In the genomic region with DNA sequence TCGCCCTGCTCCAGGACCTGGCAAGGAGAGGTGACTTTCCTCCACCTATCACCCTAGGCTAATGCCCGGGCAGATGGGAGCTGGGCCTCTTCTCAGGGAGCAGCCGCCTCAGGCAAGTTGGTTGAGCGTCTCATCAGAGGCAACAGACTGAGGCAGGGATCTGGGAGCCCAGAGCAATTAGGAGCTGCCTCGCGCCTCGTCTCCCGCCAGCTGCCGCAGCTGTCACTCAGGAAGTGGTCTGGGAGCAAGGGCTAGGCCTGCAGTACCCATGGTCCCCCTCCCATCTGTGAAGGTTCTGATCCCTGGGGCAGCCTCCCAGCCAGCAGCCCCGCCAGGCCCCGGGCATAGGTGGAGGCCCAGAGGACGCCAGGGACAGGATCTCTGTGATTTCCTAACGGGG, we compare ENCODE assay signal across 29 cellular contexts. TPM values are rescaled to one million over a fixed set of nuclear protein-coding genes. Genes with fewer than 3 reads are reported as not detected.
DNase-seq lines count a peak whose midpoint lies in the region; ATAC-seq and TF ChIP-seq lines count a peak whose summit lies in the region.
"Had no signal": no experiment of that assay in that cellular context is flagged by ENCODE, and none has a peak within 500 bp of the region (broad histone marks: within the 10 kb centered on the region; RNA-seq: fewer than 3 reads in every experiment).

No MANE protein-coding gene starts in this region.

- no peak for TF ChIP-seq POLR2A in vagina (IDR thresholded peaks at IDR 0.05)

- H3K4me3 ChIP-seq in endodermal cell (ENCODE audit: low read length) (no peak overlapping the region), vagina (no peak overlapping the region)
- H3K4me3 ChIP-seq: SJSA1, smooth muscle cell, thoracic aorta had no signal

- CTCF ChIA-PET in HEK293T (lab: Yijun Ruan, JAX): no interaction called here

- H3K9ac ChIP-seq in endodermal cell (ENCODE audit: extremely low read depth, low read length, poor library complexity, severe bottlenecking): no peak overlapping the region

- H3K9me3 Mint-ChIP-seq in endodermal cell: no peaks in the 10 kb centered on the region
- no peaks in the 10 kb centered on the region for H3K9me3 Mint-ChIP-seq in activated T-cell treated with anti-CD3 and anti-CD28 coated beads, Interleukin-2, amount 50 U/mL, for 72 hours
- H3K9me3 Mint-ChIP-seq: activated naive CD4-positive, alpha-beta T cell treated with anti-CD3 and anti-CD28 coated beads, Interleukin-2, amount 50 U/mL, for 72 hours; activated T-helper 17 cell treated with anti-CD3 and anti-CD28 coated beads, Interleukin-2, amount 50 U/mL, for 72 hours; memory B cell had no signal

- no peaks in the 10 kb centered on the region for H3K36me3 Mint-ChIP-seq in endodermal cell (ENCODE audit: low read depth)
- H3K36me3 Mint-ChIP-seq in activated T-cell treated with anti-CD3 and anti-CD28 coated beads, Interleukin-2, amount 50 U/mL, for 72 hours (ENCODE audit: insufficient read depth in 2 of 2): no peaks in the 10 kb centered on the region
- H3K36me3 Mint-ChIP-seq: activated naive CD4-positive, alpha-beta T cell treated with anti-CD3 and anti-CD28 coated beads, Interleukin-2, amount 50 U/mL, for 72 hours; memory B cell had no signal

- peak overlapping the region; percentile 68 for H3K27ac ChIP-seq in endodermal cell (ENCODE audit: low read depth, low read length)
- no peak overlapping the region for H3K27ac ChIP-seq in vagina
- H3K27ac ChIP-seq: HL-60, SJSA1, thoracic aorta had no signal

- WGBS in endodermal cell (ENCODE audit: insufficient coverage in 1 of 2, insufficient read length in 1 of 2), 2 experiments: 68 to 77% methylated on average over 8 to 13 of the region's 13 CpGs

- H3K36me3 ChIP-seq in endodermal cell (ENCODE audit: control insufficient read depth, insufficient read depth, low read length): no peaks in the 10 kb centered on the region
- no peaks in the 10 kb centered on the region for H3K36me3 ChIP-seq in vagina
- H3K36me3 ChIP-seq: SJSA1, thoracic aorta had no signal

- POLR2A ChIA-PET in HEK293T (lab: Yijun Ruan, JAX): no interaction called here

- TF ChIP-seq CTCF in endodermal cell (conservative IDR thresholded peaks at IDR 0.05) (no peak), vagina (IDR thresholded peaks at IDR 0.05) (no peak)

- H3K27ac Mint-ChIP-seq in endodermal cell: no peak overlapping the region
- H3K27ac Mint-ChIP-seq in activated T-cell treated with anti-CD3 and anti-CD28 coated beads, Interleukin-2, amount 50 U/mL, for 72 hours: no peak overlapping the region
- H3K27ac Mint-ChIP-seq: activated naive CD4-positive, alpha-beta T cell treated with anti-CD3 and anti-CD28 coated beads, Interleukin-2, amount 50 U/mL, for 72 hours; activated T-helper 17 cell treated with anti-CD3 and anti-CD28 coated beads, Interleukin-2, amount 50 U/mL, for 72 hours; memory B cell had no signal

- DNase-seq in NCI-H1417 (lab: John Stamatoyannopoulos, UW): peak in 2 of 3 experiments; percentile 19 to 34
- DNase-seq in NCI-H1417 treated with DMSO at 0.1 percent for 48 hours (lab: John Stamatoyannopoulos, UW): no peak
- DNase-seq in HEK293T (ENCODE audit: extremely low spot score): no peak
- DNase-seq in NCI-H524 treated with DMSO at 0.1 percent for 48 hours (lab: John Stamatoyannopoulos, UW): peak; percentile 81
- no peak for DNase-seq in endodermal cell
- DNase-seq in vagina (ENCODE audit: extremely low spot score in 2 of 2): no peak
- DNase-seq in activated T-cell treated with anti-CD3 and anti-CD28 coated beads, Interleukin-2, amount 50 U/mL, for 72 hours: no peak
- DNase-seq: 8988T; activated CD4-positive, alpha-beta T cell treated with anti-CD3 and anti-CD28 coated beads, Interleukin-2, amount 50 U/mL, for 1 hour; AML-193; aorta; caudate nucleus; dermis blood vessel endothelial cell; GOT3; IMR-90; NCI-H1436 treated with DMSO at 0.1 percent for 48 hours; nucleus accumbens; stimulated activated naive CD4-positive, alpha-beta T cell; T-helper 17 cell had no signal

- H3K4me1 ChIP-seq in endodermal cell (ENCODE audit: control insufficient read depth, insufficient read depth, low read length): no peaks in the 10 kb centered on the region
- H3K4me1 ChIP-seq in vagina: no peaks in the 10 kb centered on the region
- H3K4me1 ChIP-seq: SJSA1 had no signal

- no peak for ATAC-seq in GM21529 (IDR thresholded peaks at IDR 0.05; ENCODE audit: unreplicated experiment)
- no peak for ATAC-seq in activated T-cell treated with anti-CD3 and anti-CD28 coated beads, Interleukin-2, amount 50 U/mL, for 72 hours (replicated peaks in 1 of 2)
- ATAC-seq: activated naive CD4-positive, alpha-beta T cell treated with anti-CD3 and anti-CD28 coated beads, Interleukin-2, amount 50 U/mL, for 72 hours; activated T-helper 17 cell treated with anti-CD3 and anti-CD28 coated beads, Interleukin-2, amount 50 U/mL, for 72 hours; T-helper 17 cell had no signal

- intact Hi-C loops in vagina (cut with DNase I): no loop called here

- no peaks in the 10 kb centered on the region for H3K4me1 Mint-ChIP-seq in endodermal cell
- H3K4me1 Mint-ChIP-seq in activated T-cell treated with anti-CD3 and anti-CD28 coated beads, Interleukin-2, amount 50 U/mL, for 72 hours (ENCODE audit: low read depth): no peaks in the 10 kb centered on the region
- H3K4me1 Mint-ChIP-seq: activated T-helper 17 cell treated with anti-CD3 and anti-CD28 coated beads, Interleukin-2, amount 50 U/mL, for 72 hours had no signal

- H3K9me3 ChIP-seq in endodermal cell (ENCODE audit: control insufficient read depth, low read length) (no peaks in the 10 kb centered on the region), vagina (no peaks in the 10 kb centered on the region)
- H3K9me3 ChIP-seq: SJSA1, thoracic aorta had no signal

- no peak overlapping the region for H3K4me3 Mint-ChIP-seq in endodermal cell
- no peak overlapping the region for H3K4me3 Mint-ChIP-seq in activated T-cell treated with anti-CD3 and anti-CD28 coated beads, Interleukin-2, amount 50 U/mL, for 72 hours
- H3K4me3 Mint-ChIP-seq: activated T-helper 17 cell treated with anti-CD3 and anti-CD28 coated beads, Interleukin-2, amount 50 U/mL, for 72 hours; memory B cell; T-helper 17 cell had no signal

- H3K27me3 ChIP-seq in endodermal cell (ENCODE audit: control insufficient read depth, insufficient read depth, low read length, poor library complexity, severe bottlenecking) (peaks cover 31% of the 10 kb centered on the region), vagina (no peaks in the 10 kb centered on the region)

- H3K27me3 Mint-ChIP-seq in endodermal cell (ENCODE audit: insufficient read depth): peaks cover 39% of the 10 kb centered on the region
- H3K27me3 Mint-ChIP-seq in activated T-cell treated with anti-CD3 and anti-CD28 coated beads, Interleukin-2, amount 50 U/mL, for 72 hours (ENCODE audit: low read depth): peaks cover 32% of the 10 kb centered on the region

TF ChIP-seq in HEK293T, 16 proteins besides CTCF, POLR2A, EP300 and RAD21:
- TF ChIP-seq, protein P1, sequence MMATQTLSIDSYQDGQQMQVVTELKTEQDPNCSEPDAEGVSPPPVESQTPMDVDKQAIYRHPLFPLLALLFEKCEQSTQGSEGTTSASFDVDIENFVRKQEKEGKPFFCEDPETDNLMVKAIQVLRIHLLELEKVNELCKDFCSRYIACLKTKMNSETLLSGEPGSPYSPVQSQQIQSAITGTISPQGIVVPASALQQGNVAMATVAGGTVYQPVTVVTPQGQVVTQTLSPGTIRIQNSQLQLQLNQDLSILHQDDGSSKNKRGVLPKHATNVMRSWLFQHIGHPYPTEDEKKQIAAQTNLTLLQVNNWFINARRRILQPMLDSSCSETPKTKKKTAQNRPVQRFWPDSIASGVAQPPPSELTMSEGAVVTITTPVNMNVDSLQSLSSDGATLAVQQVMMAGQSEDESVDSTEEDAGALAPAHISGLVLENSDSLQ (IDR thresholded peaks at IDR 0.05): peak; percentile 83
- no peak for TF ChIP-seq ZNF384 (IDR thresholded peaks at IDR 0.05)
TF ChIP-seq in HEK293T: peak in this region for 1.

RNA-seq across cellular contexts. Expression of a gene that starts 4.6 kb away (rescaled TPM):
- total RNA-seq in endodermal cell: under 1 TPM in 1 of 2 donors, not detected in 1; 0.26 TPM
- polyA plus RNA-seq in endodermal cell (2013, experiment 1 of 2): 17.0 TPM
- 13.5 TPM for polyA plus RNA-seq in endodermal cell (2013, experiment 2 of 2)
- total RNA-seq in vagina: not detected
- total RNA-seq in activated T-cell treated with anti-CD3 and anti-CD28 coated beads, Interleukin-2, amount 50 U/mL, for 72 hours: under 1 TPM; 0.09 to 0.14 TPM
- total RNA-seq: aorta, dermis blood vessel endothelial cell, endothelial cell of umbilical vein, pulmonary artery endothelial cell, SJSA1, smooth muscle cell had no signal
- polyA plus RNA-seq: endothelial cell of umbilical vein, smooth muscle cell had no signal

RNA-seq across cellular contexts. Expression of a gene that starts 51.6 kb away (rescaled TPM):
- 10 to 100 TPM; 15.5 to 22.5 TPM for total RNA-seq in endodermal cell
- 25.9 TPM for polyA plus RNA-seq in endodermal cell (2013, experiment 1 of 2)
- 22.2 TPM for polyA plus RNA-seq in endodermal cell (2013, experiment 2 of 2)
- total RNA-seq in vagina: 22.6 TPM
- total RNA-seq in activated T-cell treated with anti-CD3 and anti-CD28 coated beads, Interleukin-2, amount 50 U/mL, for 72 hours: 10 to 100 TPM; 29.1 to 34.4 TPM

RNA-seq across cellular contexts. Expression of a gene that starts 51.9 kb away (rescaled TPM):
- total RNA-seq in endodermal cell (100 to 1,000 TPM; 111 to 120 TPM), vagina (65.8 TPM)
- 143 TPM for polyA plus RNA-seq in endodermal cell (2013, experiment 1 of 2)
- polyA plus RNA-seq in endodermal cell (2013, experiment 2 of 2): 125 TPM
- 10 to 100 TPM; 62.4 to 63.4 TPM for total RNA-seq in activated T-cell treated with anti-CD3 and anti-CD28 coated beads, Interleukin-2, amount 50 U/mL, for 72 hours

Comparison
In these comparisons a context has a peak if more than half of its experiments do, and no peak if none do; other contexts are left out.
1. DNase-seq: peak in NCI-H1417 (2 of 3) and NCI-H524 treated with DMSO at 0.1 percent for 48 hours (single experiment); none in NCI-H1417 treated with DMSO at 0.1 percent for 48 hours (single experiment), HEK293T (single experiment), endodermal cell (single experiment), vagina (0 of 2) and activated T-cell treated with anti-CD3 and anti-CD28 coated beads, Interleukin-2, amount 50 U/mL, for 72 hours (0 of 2).